ENCODE assay signal across 9 cellular contexts in genomic region chr9:133117271-133118178, GRCh38. TPM values are rescaled to one million over a fixed set of nuclear protein-coding genes. Genes with fewer than 3 reads are reported as not detected.
A peak's percentile ranks its signal among the peaks of the same experiment; 100 is the strongest.
DNase-seq lines count a peak whose midpoint lies in the region; ATAC-seq lines count a peak whose summit lies in the region.
"Had no signal": no experiment of that assay in that cellular context is flagged by ENCODE, and none has a peak within 500 bp of the region (broad histone marks: within the 10 kb centered on the region; RNA-seq: fewer than 3 reads in every experiment).

No MANE protein-coding gene starts in this region.

- peaks cover 28 to 40% (median 39%) of the 10 kb centered on the region in 3 donors for H3K4me1 Mint-ChIP-seq in IgD-negative memory B cell

- peak overlapping the region in 1 of 3 donors; percentile 97 for H3K27ac Mint-ChIP-seq in IgD-negative memory B cell

- no peaks in the 10 kb centered on the region for H3K36me3 Mint-ChIP-seq in IgD-negative memory B cell

- no peaks in the 10 kb centered on the region for H3K9me3 ChIP-seq in stomach smooth muscle (ENCODE audit: control insufficient read depth in 2 of 2, low read length in 2 of 2)

- no peak overlapping the region for H3K4me3 ChIP-seq in stomach smooth muscle (ENCODE audit: low read length in 2 of 2)
- H3K4me3 ChIP-seq: cardiac muscle cell had no signal

- no peaks in the 10 kb centered on the region for H3K9me3 Mint-ChIP-seq in IgD-negative memory B cell

- peak overlapping the region; percentile 64 for H3K27ac ChIP-seq in stomach smooth muscle (ENCODE audit: low read length)
- H3K27ac ChIP-seq: cardiac muscle cell had no signal

- no peaks in the 10 kb centered on the region for H3K27me3 Mint-ChIP-seq in IgD-negative memory B cell

- H3K36me3 ChIP-seq in stomach smooth muscle (ENCODE audit: control insufficient read depth in 2 of 2, insufficient read depth in 2 of 2, low read length in 2 of 2), result no peaks in the 10 kb centered on the region
- H3K36me3 ChIP-seq: cardiac muscle cell had no signal

- no peaks in the 10 kb centered on the region for H3K27me3 ChIP-seq in stomach smooth muscle (ENCODE audit: control insufficient read depth in 1 of 2, insufficient read depth in 2 of 2, low read length in 2 of 2)
- H3K27me3 ChIP-seq: cardiac muscle cell had no signal

- H3K9ac ChIP-seq in stomach smooth muscle (ENCODE audit: low read length in 2 of 2), result peak overlapping the region in 1 of 2 donors; percentile 13

- H3K4me1 ChIP-seq in stomach smooth muscle (ENCODE audit: control insufficient read depth, insufficient read depth, low read length), result peaks cover 86% of the 10 kb centered on the region

- ATAC-seq in left lobe of liver, result peak; percentile 23
- ATAC-seq in GM18498 (IDR thresholded peaks at IDR 0.05; ENCODE audit: unreplicated experiment), result no peak

- DNase-seq in amygdala (lab: John Stamatoyannopoulos, UW) (peak in 53 of 56 donors; percentile 34 to 94 (median 79)), left lobe of liver (ENCODE audit: low spot score) (peak; percentile 78), DMS79 treated with DMSO at 0.1 percent for 48 hours (lab: John Stamatoyannopoulos, UW) (no peak)
- DNase-seq in stimulated activated CD4-positive, alpha-beta T cell treated with anti-CD3 and anti-CD28 coated beads, Interleukin-4, amount 100 ng/mL, for 1 hour, result no peak
- DNase-seq: NCI-H1436 treated with DMSO at 0.1 percent for 48 hours had no signal

- peak overlapping the region in 3 of 4 donors; percentile 17 to 28 (median 23) for H3K4me3 Mint-ChIP-seq in IgD-negative memory B cell

RNA-seq across cellular contexts. Expression of gene RALGDS, which starts 3.5 kb away (rescaled TPM):
- polyA plus RNA-seq in IgD-negative memory B cell, result 16.9 TPM
- total RNA-seq in left lobe of liver, result 4.7 TPM

RNA-seq across cellular contexts. Expression of gene GBGT1, which starts 46.2 kb away (rescaled TPM):
- polyA plus RNA-seq in IgD-negative memory B cell, result 1.7 TPM
- 1.2 TPM for total RNA-seq in left lobe of liver

RNA-seq across cellular contexts. Expression of gene CEL, which starts 55.7 kb away (rescaled TPM):
- polyA plus RNA-seq in IgD-negative memory B cell, result not detected
- 7.7 TPM for total RNA-seq in left lobe of liver

Comparison
In these comparisons a context has a peak if more than half of its experiments do, and no peak if none do; other contexts are left out.
1. DNase-seq: peak in amygdala (53 of 56) and left lobe of liver (single experiment); none in stimulated activated CD4-positive, alpha-beta T cell treated with anti-CD3 and anti-CD28 coated beads, Interleukin-4, amount 100 ng/mL, for 1 hour (single experiment) and DMS79 treated with DMSO at 0.1 percent for 48 hours (single experiment).